Comparison of ENCODE assay signal across 8 cellular contexts in the genomic region with DNA sequence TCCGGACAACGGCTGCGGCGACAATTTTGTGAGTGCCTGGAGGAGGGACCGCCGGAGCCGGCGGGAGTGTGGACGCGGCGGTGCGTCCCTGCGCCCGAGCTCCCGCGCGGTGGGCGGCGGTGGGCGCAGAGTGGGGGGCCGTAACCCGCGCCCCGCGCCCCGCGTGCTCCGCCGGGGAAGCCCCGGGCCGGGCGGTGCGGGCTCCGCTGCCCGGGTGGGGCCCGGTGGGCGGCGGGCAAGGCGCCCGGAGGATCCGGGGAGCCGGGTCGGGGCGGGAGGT. TPM values are rescaled to one million over a fixed set of nuclear protein-coding genes. Genes with fewer than 3 reads are reported as not detected.
DNase-seq lines count a peak whose midpoint lies in the region; ATAC-seq and TF ChIP-seq lines count a peak whose summit lies in the region.

No MANE protein-coding gene starts in this region.

- peak overlapping the region; percentile 73 for H3K4me3 ChIP-seq in H7 (ENCODE audit: insufficient read depth, low read depth, low read length)
- H3K4me3 ChIP-seq in transverse colon, result peak overlapping the region; percentile 61 to 98 (median 77)

- intact Hi-C loops in transverse colon (cut with DNase I; ENCODE audit: low total_unique reads), result no loop called here

- H3K36me3 ChIP-seq in H7 (replicated peaks; ENCODE audit: control insufficient read depth, insufficient read depth, low read length) (no peaks in the 10 kb centered on the region), transverse colon (no peaks in the 10 kb centered on the region)

- no peaks in the 10 kb centered on the region for H3K9me3 Mint-ChIP-seq in activated T-helper 17 cell treated with anti-CD3 and anti-CD28 coated beads, Interleukin-2, amount 50 U/mL, for 72 hours

- peaks cover 5% of the 10 kb centered on the region for H3K4me1 Mint-ChIP-seq in activated T-helper 17 cell treated with anti-CD3 and anti-CD28 coated beads, Interleukin-2, amount 50 U/mL, for 72 hours

- peaks cover 27% of the 10 kb centered on the region for H3K27me3 ChIP-seq in H7 (ENCODE audit: control insufficient read depth, insufficient read depth, low read length)
- H3K27me3 ChIP-seq in layer of hippocampus (ENCODE audit: control insufficient read depth, insufficient read depth, low read length), result no peaks in the 10 kb centered on the region
- H3K27me3 ChIP-seq in transverse colon, result no peaks in the 10 kb centered on the region

- TF ChIP-seq POLR2A in transverse colon (IDR thresholded peaks at IDR 0.05), result no peak

- no peak for DNase-seq in H7
- no peak for DNase-seq in transverse colon
- no peak for DNase-seq in NCI-H187 (lab: John Stamatoyannopoulos, UW)
- no peak for DNase-seq in NCI-H1092 (lab: John Stamatoyannopoulos, UW)
- DNase-seq in NCI-H524 treated with DMSO at 0.1 percent for 48 hours (lab: John Stamatoyannopoulos, UW), result no peak

- no peaks in the 10 kb centered on the region for H3K36me3 Mint-ChIP-seq in activated T-helper 17 cell treated with anti-CD3 and anti-CD28 coated beads, Interleukin-2, amount 50 U/mL, for 72 hours (ENCODE audit: low read depth)

- H3K27ac ChIP-seq in 22Rv1, result peak overlapping the region; percentile 69
- H3K27ac ChIP-seq in layer of hippocampus (ENCODE audit: low read depth, low read length), result peak overlapping the region; percentile 98
- peak overlapping the region; percentile 92 to 95 (median 93) for H3K27ac ChIP-seq in transverse colon

- ATAC-seq in activated T-helper 17 cell treated with anti-CD3 and anti-CD28 coated beads, Interleukin-2, amount 50 U/mL, for 72 hours (replicated peaks), result no peak

- TF ChIP-seq CTCF in 22Rv1 (IDR thresholded peaks at IDR 0.05), result no peak
- TF ChIP-seq CTCF in transverse colon (IDR thresholded peaks at IDR 0.05), result no peak

- H3K4me1 ChIP-seq in transverse colon, result peaks cover 4 to 17% (median 8%) of the 10 kb centered on the region in 4 donors

- no CpG with 5 or more reads among the region's 44 CpGs for WGBS in transverse colon (ENCODE audit: low coverage in 1 of 2), 2 donors

- no peak overlapping the region for H3K27ac Mint-ChIP-seq in activated T-helper 17 cell treated with anti-CD3 and anti-CD28 coated beads, Interleukin-2, amount 50 U/mL, for 72 hours

- peak overlapping the region; percentile 85 for H3K4me3 Mint-ChIP-seq in activated T-helper 17 cell treated with anti-CD3 and anti-CD28 coated beads, Interleukin-2, amount 50 U/mL, for 72 hours

- TF ChIP-seq EP300 in transverse colon (IDR thresholded peaks at IDR 0.05; ENCODE audit: low read depth), result no peak

- in situ Hi-C loops in transverse colon (cut with MboI; ENCODE audit: low pct_ligation_motif_present in 1 of 4, low pct_unique_long_range_greater_than_20kb in 1 of 4, low sequenced_read_pairs in 3 of 4), result no loop called here

- H3K9me3 ChIP-seq in transverse colon, result no peaks in the 10 kb centered on the region

- no peaks in the 10 kb centered on the region for H3K27me3 Mint-ChIP-seq in activated T-helper 17 cell treated with anti-CD3 and anti-CD28 coated beads, Interleukin-2, amount 50 U/mL, for 72 hours

RNA-seq across cellular contexts. Expression of gene MTURN, which starts 0.4 kb away (rescaled TPM):
- total RNA-seq in H7 (2014; rRNA removed; shearing (Covaris generic)), result 1.1 and 2.3 TPM in 2 replicates
- total RNA-seq in activated T-helper 17 cell treated with anti-CD3 and anti-CD28 coated beads, Interleukin-2, amount 50 U/mL, for 72 hours, result 1 to 10 TPM; 4.0 to 6.4 TPM
- 10 to 100 TPM in 3 of 4 donors, 1 to 10 TPM in 1; 7.9 to 28.3 (median 15.0) TPM for total RNA-seq in transverse colon
